ENCODE assay signal across 8 cellular contexts in the genomic region with DNA sequence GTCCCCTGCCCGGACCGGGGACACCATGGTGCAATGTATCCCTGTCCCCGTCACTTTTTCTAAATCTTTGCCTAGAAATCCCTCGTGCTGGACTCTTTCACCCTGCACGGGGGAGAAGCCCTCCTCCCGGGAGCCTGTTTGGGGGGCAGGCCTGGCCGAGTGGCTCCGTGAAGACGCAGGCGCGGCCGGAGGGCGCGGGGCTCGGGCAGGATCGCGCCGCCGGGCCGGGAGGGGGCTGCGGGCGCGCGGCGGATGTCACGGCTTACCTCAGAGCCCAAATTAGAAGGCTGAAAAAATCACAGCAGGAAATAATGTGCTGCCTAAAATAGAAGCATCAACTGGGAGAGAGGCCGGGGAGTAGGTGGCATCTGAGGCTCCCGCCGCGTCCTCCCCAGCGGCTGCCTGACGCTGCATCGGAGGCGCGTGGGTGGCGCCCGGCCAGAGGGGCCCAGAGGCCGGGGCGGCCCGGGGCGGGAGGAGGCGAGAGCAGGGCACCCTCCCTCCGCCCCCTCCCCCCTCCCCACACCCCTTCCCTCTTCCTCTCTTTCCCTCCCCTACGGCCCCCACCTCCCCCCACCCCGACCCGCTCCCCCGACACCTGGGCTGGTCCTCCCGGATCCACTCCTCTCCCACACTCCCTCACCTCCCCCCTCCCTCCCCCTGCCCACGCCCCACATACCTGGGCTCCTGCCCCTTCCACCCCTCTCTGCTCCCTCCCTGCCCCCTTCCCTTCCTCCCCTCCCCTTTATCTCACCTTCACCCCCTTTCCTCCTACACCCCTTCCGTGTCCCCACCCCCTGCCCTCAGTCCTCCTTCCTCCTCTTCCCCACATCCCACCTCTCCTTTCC. TPM values are rescaled to one million over a fixed set of nuclear protein-coding genes. Genes with fewer than 3 reads are reported as not detected.
DNase-seq lines count a peak whose midpoint lies in the region; ATAC-seq, FAIRE-seq and TF ChIP-seq lines count a peak whose summit lies in the region.

No MANE protein-coding gene starts in this region.

- H3K4me2 ChIP-seq in H1 (ENCODE audit: insufficient read depth in 1 of 2, low read depth in 2 of 2, low read length in 2 of 2), result peak overlapping the region; percentile 76 to 92

- no peaks in the 10 kb centered on the region for H3K79me2 ChIP-seq in H1 (ENCODE audit: control insufficient read depth in 1 of 2, insufficient read depth in 2 of 2, low read length in 2 of 2)

- no peak overlapping the region for H2BK12ac ChIP-seq in H1 (ENCODE audit: low read depth, low read length)

- 1% methylated on average over 26 of the region's 50 CpGs; no CpG with 5 or more reads in 1 of the 2 experiments for WGBS in H1 (ENCODE audit: extremely low coverage in 1 of 2, insufficient coverage in 1 of 2, insufficient read length in 1 of 2, insufficient replicate concordance in 2 of 2, low coverage in 1 of 2, low lambda C conversion rate in 2 of 2, missing lambda C conversion rate in 1 of 2), 2 experiments
- 1 to 2% methylated on average over 21 to 32 of the region's 50 CpGs for WGBS in mesodermal cell (ENCODE audit: insufficient coverage in 2 of 2), 2 experiments

- H3K4me3 ChIP-seq in H1 (ENCODE audit: extremely low read depth in 1 of 4, insufficient read depth in 2 of 4, low read depth in 3 of 4, low read length in 4 of 4), result peak overlapping the region; percentile 79 to 97 (median 82)
- peak overlapping the region; percentile 29 for H3K4me3 ChIP-seq in mesodermal cell (ENCODE audit: extremely low read depth, insufficient read depth, low read length, poor library complexity, severe bottlenecking)
- peak overlapping the region; percentile 38 to 58 (median 48) for H3K4me3 ChIP-seq in subcutaneous abdominal adipose tissue (ENCODE audit: low read depth in 1 of 5, low read length in 5 of 5)

- no peak for TF ChIP-seq RAD21 in H1 (IDR thresholded peaks at IDR 0.05 in 1 of 2, conservative IDR thresholded peaks at IDR 0.05 in 1 of 2; ENCODE audit: low read depth in 2 of 2, low read length in 2 of 2)

- peaks cover 11% of the 10 kb centered on the region; the same call in 1 of the 2 replicates for H3K23me2 ChIP-seq in H1 (ENCODE audit: low read depth, low read length)

- no peaks in the 10 kb centered on the region for H3K79me1 ChIP-seq in H1 (ENCODE audit: low read depth, low read length)

- no peak overlapping the region for H2BK15ac ChIP-seq in H1 (ENCODE audit: low read length)

- H3K9ac ChIP-seq in H1 (replicated peaks in 1 of 4; ENCODE audit: extremely low read depth in 1 of 4, low read depth in 3 of 4, low read length in 3 of 4), result peak overlapping the region in 3 of 4 experiments; percentile 41 to 61 (median 48); a peak in 6 of 7 replicates
- peak overlapping the region in 1 of 5 donors; percentile 35 for H3K9ac ChIP-seq in subcutaneous abdominal adipose tissue (ENCODE audit: low read length in 5 of 5)

- POLR2A ChIA-PET in H1 (lab: Charles Lee; ENCODE audit: partially characterized antibody), result interaction anchor here (0.6 to 2.9 kb wide), 8 partner anchors 8 to 700 kb away, joined by 3 to 24 read pairs (median 8); a partner anchor contains a TSS

- no peak for FAIRE-seq in H1 (lab: Jason Lieb, UNC)

- H2AK5ac ChIP-seq in H1 (ENCODE audit: low read depth, low read length), result no peak overlapping the region

- H4K20me1 ChIP-seq in H1 (replicated peaks in 1 of 2; ENCODE audit: control insufficient read depth in 1 of 2, insufficient read depth in 2 of 2, low read length in 2 of 2), result no peaks in the 10 kb centered on the region

- no peak overlapping the region for H2BK120ac ChIP-seq in H1 (replicated peaks; ENCODE audit: low read depth, low read length)

- H2BK20ac ChIP-seq in H1 (ENCODE audit: low read length), result no peak overlapping the region

- H3K56ac ChIP-seq in H1 (replicated peaks; ENCODE audit: insufficient read length, low read depth, low read length), result peak overlapping the region; percentile 48

- H3K4me1 ChIP-seq in H1 (replicated peaks in 1 of 4; ENCODE audit: control insufficient read depth in 3 of 4, insufficient read depth in 4 of 4, low read length in 3 of 4) (peaks cover 3 to 15% (median 6%) of the 10 kb centered on the region in 4 experiments), mesodermal cell (ENCODE audit: control insufficient read depth, insufficient read depth, low read length, poor library complexity, severe bottlenecking) (peaks cover 32% of the 10 kb centered on the region), subcutaneous abdominal adipose tissue (ENCODE audit: control insufficient read depth in 5 of 5, insufficient read depth in 5 of 5, low read length in 5 of 5) (peaks cover 0 to 17% (median 5%) of the 10 kb centered on the region in 5 donors)

- peak overlapping the region; percentile 89; the same call in 1 of the 2 replicates for H2AFZ ChIP-seq in H1 (ENCODE audit: low read length)

- TF ChIP-seq POLR2A in H1 (IDR thresholded peaks at IDR 0.05; ENCODE audit: control extremely low read depth in 1 of 2, low read depth in 2 of 2, low read length in 2 of 2), result no peak; a peak in 1 of 3 replicates

- DNase-seq in DMS79 treated with DMSO at 0.1 percent for 48 hours (lab: John Stamatoyannopoulos, UW), result peak; percentile 32
- DNase-seq in DMS79 (lab: John Stamatoyannopoulos, UW), result no peak
- DNase-seq in activated CD4-positive, alpha-beta T cell treated with anti-CD3 and anti-CD28 coated beads for 48 hours, result peak; percentile 46
- DNase-seq in H1 (ENCODE audit: low read depth in 1 of 2, low spot score in 2 of 2), result peak in 1 of 2 experiments; percentile 66
- no peak for DNase-seq in medulla oblongata (ENCODE audit: extremely low spot score)

- no peaks in the 10 kb centered on the region; a peak in 1 of 8 replicates for H3K36me3 ChIP-seq in H1 (ENCODE audit: control insufficient read depth in 2 of 4, insufficient read depth in 4 of 4, low read length in 3 of 4)
- H3K36me3 ChIP-seq in mesodermal cell (ENCODE audit: control insufficient read depth, insufficient read depth, low read length), result no peaks in the 10 kb centered on the region
- no peaks in the 10 kb centered on the region for H3K36me3 ChIP-seq in subcutaneous abdominal adipose tissue (ENCODE audit: control insufficient read depth in 5 of 5, insufficient read depth in 5 of 5, low read length in 5 of 5)

- ATAC-seq in HG03025 (IDR thresholded peaks at IDR 0.05; ENCODE audit: low FRiP score, unreplicated experiment), result no peak

- CTCF ChIA-PET in H1 (lab: Charles Lee; ENCODE audit: partially characterized antibody), result interaction anchor here (1.0 to 5.0 kb wide), 5 partner anchors 8 to 32 kb away, joined by 3 to 51 read pairs (median 5); no protein-coding TSS in a partner anchor

- peak overlapping the region; percentile 7; the same call in 1 of the 2 replicates for H4K8ac ChIP-seq in H1 (ENCODE audit: extremely low read depth, insufficient read depth, low read length)

- H3K23ac ChIP-seq in H1 (ENCODE audit: insufficient read length), result no peak overlapping the region

- H3K18ac ChIP-seq in H1 (ENCODE audit: extremely low read depth, low read length), result peak overlapping the region; percentile 71

- no peaks in the 10 kb centered on the region for H3K9me3 ChIP-seq in H1 (ENCODE audit: insufficient read depth in 2 of 2, low read depth in 1 of 2, low read length in 1 of 2)
- H3K9me3 ChIP-seq in mesodermal cell (ENCODE audit: control insufficient read depth, low read length), result no peaks in the 10 kb centered on the region
- H3K9me3 ChIP-seq in subcutaneous abdominal adipose tissue (ENCODE audit: control insufficient read depth in 5 of 5, low read length in 5 of 5), result no peaks in the 10 kb centered on the region

- no peak overlapping the region for H3K14ac ChIP-seq in H1 (ENCODE audit: insufficient read length)

- no peak overlapping the region for H4K5ac ChIP-seq in H1 (ENCODE audit: insufficient read length, low read depth, low read length)

- TF ChIP-seq EP300 in H1 (IDR thresholded peaks at IDR 0.05; ENCODE audit: borderline replicate concordance in 1 of 2, low read depth in 2 of 2, low read length in 2 of 2), result no peak

- no peak overlapping the region for H2BK5ac ChIP-seq in H1 (ENCODE audit: low read depth, low read length)

- H3K27ac ChIP-seq in H1 (ENCODE audit: low read depth, low read length) (peak overlapping the region; percentile 29; the same call in 1 of the 2 replicates), mesodermal cell (ENCODE audit: low read depth, low read length, severe bottlenecking) (peak overlapping the region; percentile 41), subcutaneous abdominal adipose tissue (ENCODE audit: low read depth, low read length) (no peak overlapping the region)

- no peaks in the 10 kb centered on the region for H3K27me3 ChIP-seq in H1 (replicated peaks in 1 of 4; ENCODE audit: control insufficient read depth in 3 of 4, extremely low read depth in 1 of 4, insufficient read depth in 3 of 4, low read length in 3 of 4)
- H3K27me3 ChIP-seq in subcutaneous abdominal adipose tissue (ENCODE audit: control insufficient read depth in 5 of 5, insufficient read depth in 4 of 5, low read length in 5 of 5), result peaks cover 0 to 16% (median 5%) of the 10 kb centered on the region in 5 donors

- peak overlapping the region; percentile 39 for H4K91ac ChIP-seq in H1 (replicated peaks; ENCODE audit: insufficient read length, low read length)

- no peak overlapping the region for H3K4ac ChIP-seq in H1 (replicated peaks; ENCODE audit: insufficient read length, low read depth, low read length)

- no peak for TF ChIP-seq CTCF in H1 (IDR thresholded peaks at IDR 0.05; ENCODE audit: control extremely low read depth in 1 of 3, insufficient read depth in 1 of 3, low read depth in 1 of 3, low read length in 3 of 3)

RNA-seq across cellular contexts. Expression of a gene that starts 51.9 kb away (rescaled TPM):
- 18.4 and 18.8 TPM in 2 replicates for total RNA-seq in H1 (2021; fragmentation: NEBNext Ultra II Directional; extraction: Animal tissue kit (Norgen Biotek cat#: 25700))
- polyA plus RNA-seq in H1 (2011; rRNA removed), result 8.1 and 8.3 TPM in 2 replicates
- 12.2 TPM for polyA plus RNA-seq in H1 (2011; cell fraction: cytosol; rRNA removed)
- 10.8 TPM for polyA plus RNA-seq in H1 (2011; cell fraction: nucleus; rRNA removed)
- 14.6 to 19.8 TPM (median 14.7 TPM) in 4 replicates for polyA plus RNA-seq in H1 (2012, experiment 1 of 2)
- polyA plus RNA-seq in H1 (2012, experiment 2 of 2), result 1.2 TPM
- 17.9 TPM for polyA plus RNA-seq in H1 (2013, experiment 1 of 2)
- 16.9 TPM for polyA plus RNA-seq in H1 (2013, experiment 2 of 2)
- 5.1 and 7.2 TPM in 2 replicates for polyA minus RNA-seq in H1 (2011; rRNA and poly(A)+ RNA removed)
- polyA minus RNA-seq in H1 (2011; cell fraction: cytosol; rRNA and poly(A)+ RNA removed), result 11.5 TPM
- polyA minus RNA-seq in H1 (2011; cell fraction: nucleus; rRNA and poly(A)+ RNA removed), result 9.9 TPM
- 23.1 TPM for polyA plus RNA-seq in mesodermal cell (2013, experiment 1 of 2)
- 25.2 TPM for polyA plus RNA-seq in mesodermal cell (2013, experiment 2 of 2)

RNA-seq across cellular contexts. Expression of a gene that starts 52.1 kb away (rescaled TPM):
- total RNA-seq in H1 (2021; fragmentation: NEBNext Ultra II Directional; extraction: Animal tissue kit (Norgen Biotek cat#: 25700)), result 21.8 and 22.2 TPM in 2 replicates
- polyA plus RNA-seq in H1 (2011; rRNA removed), result 24.6 and 26.6 TPM in 2 replicates
- 33.6 TPM for polyA plus RNA-seq in H1 (2011; cell fraction: cytosol; rRNA removed)
- 46.0 TPM for polyA plus RNA-seq in H1 (2011; cell fraction: nucleus; rRNA removed)
- polyA plus RNA-seq in H1 (2012, experiment 1 of 2), result 22.3 to 24.8 TPM (median 23.1 TPM) in 4 replicates
- polyA plus RNA-seq in H1 (2012, experiment 2 of 2), result 5.9 TPM
- polyA plus RNA-seq in H1 (2013, experiment 1 of 2), result 19.2 TPM
- polyA plus RNA-seq in H1 (2013, experiment 2 of 2), result 18.0 TPM
- polyA minus RNA-seq in H1 (2011; rRNA and poly(A)+ RNA removed), result 28.8 and 31.7 TPM in 2 replicates
- polyA minus RNA-seq in H1 (2011; cell fraction: cytosol; rRNA and poly(A)+ RNA removed), result 22.2 TPM
- 30.2 TPM for polyA minus RNA-seq in H1 (2011; cell fraction: nucleus; rRNA and poly(A)+ RNA removed)
- polyA plus RNA-seq in mesodermal cell (2013, experiment 1 of 2), result 33.6 TPM
- 32.2 TPM for polyA plus RNA-seq in mesodermal cell (2013, experiment 2 of 2)

RNA-seq across cellular contexts. Expression of a gene that starts 56.0 kb away (rescaled TPM):
- total RNA-seq in H1 (2021; fragmentation: NEBNext Ultra II Directional; extraction: Animal tissue kit (Norgen Biotek cat#: 25700)), result 62.9 and 68.9 TPM in 2 replicates
- 9.5 and 24.3 TPM in 2 replicates for polyA plus RNA-seq in H1 (2011; rRNA removed)
- 53.0 TPM for polyA plus RNA-seq in H1 (2011; cell fraction: cytosol; rRNA removed)
- polyA plus RNA-seq in H1 (2011; cell fraction: nucleus; rRNA removed), result 5.7 TPM
- polyA plus RNA-seq in H1 (2012, experiment 1 of 2), result 75.9 to 163 TPM (median 88.1 TPM) in 4 replicates
- polyA plus RNA-seq in H1 (2012, experiment 2 of 2), result 88.7 TPM
- 406 TPM for polyA plus RNA-seq in H1 (2013, experiment 1 of 2)
- polyA plus RNA-seq in H1 (2013, experiment 2 of 2), result 395 TPM
- polyA minus RNA-seq in H1 (2011; rRNA and poly(A)+ RNA removed), result 3.6 and 6.1 TPM in 2 replicates
- polyA minus RNA-seq in H1 (2011; cell fraction: cytosol; rRNA and poly(A)+ RNA removed), result 8.7 TPM
- polyA minus RNA-seq in H1 (2011; cell fraction: nucleus; rRNA and poly(A)+ RNA removed), result 6.3 TPM
- 102 TPM for polyA plus RNA-seq in mesodermal cell (2013, experiment 1 of 2)
- polyA plus RNA-seq in mesodermal cell (2013, experiment 2 of 2), result 124 TPM

Comparison
In these comparisons a context has a peak if more than half of its experiments do, and no peak if none do; other contexts are left out.
1. DNase-seq: peak in DMS79 treated with DMSO at 0.1 percent for 48 hours (single experiment) and activated CD4-positive, alpha-beta T cell treated with anti-CD3 and anti-CD28 coated beads for 48 hours (single experiment); none in DMS79 (single experiment) and medulla oblongata (single experiment).
2. H3K4me3 ChIP-seq: peak in every context shown above with its lines; median percentile 82 in H1; 48 in subcutaneous abdominal adipose tissue; 29 in mesodermal cell.